ENCODE assay signal across 8 cellular contexts in the genomic region with DNA sequence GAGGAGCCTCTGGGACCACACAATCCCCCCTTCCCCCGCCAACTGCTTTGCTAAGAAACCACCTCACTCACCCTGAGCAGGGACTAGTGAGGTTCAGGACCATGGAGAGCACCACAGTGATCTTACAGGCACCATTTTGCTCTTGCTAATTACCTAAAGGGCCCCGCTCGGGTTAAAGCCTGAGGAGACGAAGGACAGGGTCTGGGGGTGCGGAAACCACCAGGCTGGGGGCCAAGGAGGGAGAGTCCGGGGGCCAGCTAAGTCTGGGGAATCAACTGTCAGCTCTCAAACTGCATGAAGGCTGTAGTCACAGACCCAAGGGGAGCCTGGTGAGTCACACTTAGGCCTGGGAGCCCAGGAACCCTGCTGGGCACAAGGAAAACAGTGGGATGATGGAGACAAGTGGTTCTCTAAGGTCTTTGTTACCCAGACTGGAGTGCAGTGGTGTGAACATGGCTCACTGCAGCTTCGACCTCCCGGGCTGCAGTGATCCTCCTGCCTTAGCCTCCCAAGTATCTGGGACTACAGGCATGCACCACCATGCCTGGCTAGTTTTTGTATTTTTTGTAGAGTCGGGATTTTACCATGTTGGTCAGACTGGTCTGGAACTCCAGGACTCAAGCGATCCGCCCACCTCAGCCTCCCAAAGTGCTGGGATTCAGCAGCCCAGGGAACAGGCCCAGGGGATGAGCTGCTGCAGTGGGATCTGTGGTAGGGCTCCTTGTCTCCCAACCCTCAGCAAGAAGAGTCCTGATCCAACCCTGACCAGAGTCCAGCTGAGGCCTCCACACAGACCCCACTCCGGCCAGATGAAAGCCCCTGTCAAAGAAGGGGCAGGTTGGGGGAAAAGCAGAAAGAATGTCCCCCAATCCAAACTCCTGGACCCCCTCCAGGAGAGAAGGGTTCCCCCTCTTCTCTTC.
DNase-seq lines count a peak whose midpoint lies in the region; ATAC-seq, FAIRE-seq and TF ChIP-seq lines count a peak whose summit lies in the region.

No MANE protein-coding gene starts in this region.

- 53 to 63% methylated on average over 5 to 12 of the region's 12 CpGs for WGBS in upper lobe of left lung, 2 donors

- ATAC-seq in upper lobe of left lung (ENCODE audit: low FRiP score in 2 of 2): peak; percentile 25 to 35
- ATAC-seq in GM21528 (IDR thresholded peaks at IDR 0.05; ENCODE audit: low FRiP score, unreplicated experiment): no peak
- no peak for ATAC-seq in HG03097 (IDR thresholded peaks at IDR 0.05; ENCODE audit: low FRiP score, unreplicated experiment)

- H2AFZ ChIP-seq in keratinocyte (ENCODE audit: control insufficient read depth, low read length): no peak overlapping the region

- H3K27me3 ChIP-seq in keratinocyte (ENCODE audit: control insufficient read depth, extremely low read depth, insufficient read depth, low read length) (peaks cover 9% of the 10 kb centered on the region), upper lobe of left lung (no peaks in the 10 kb centered on the region)

- no peak overlapping the region for H3K4me2 ChIP-seq in keratinocyte (ENCODE audit: control insufficient read depth, extremely low read depth, insufficient read depth, low read depth, low read length)

- H3K27ac ChIP-seq in keratinocyte (ENCODE audit: control insufficient read depth, insufficient read depth, low read length): no peak overlapping the region
- no peak overlapping the region for H3K27ac ChIP-seq in upper lobe of left lung

- no peaks in the 10 kb centered on the region for H3K79me2 ChIP-seq in keratinocyte (ENCODE audit: control insufficient read depth, insufficient read depth, low read length)

- DNase-seq in NCI-H146 (lab: John Stamatoyannopoulos, UW) (peak; percentile 19), NCI-H146 treated with DMSO at 0.1 percent for 48 hours (lab: John Stamatoyannopoulos, UW; ENCODE audit: unreplicated experiment) (no peak), NCI-H460 (ENCODE audit: extremely low read depth, low read depth) (peak; percentile 66), amniotic epithelial cell (ENCODE audit: low read depth) (peak; percentile 74), keratinocyte (ENCODE audit: low read depth, low spot score) (peak; percentile 15), upper lobe of left lung (no peak)

- TF ChIP-seq POLR2A in upper lobe of left lung (IDR thresholded peaks at IDR 0.05): no peak

- H4K20me1 ChIP-seq in keratinocyte (ENCODE audit: control insufficient read depth, extremely low read depth, insufficient read depth, low read length): no peaks in the 10 kb centered on the region

- H3K4me3 ChIP-seq in keratinocyte (ENCODE audit: control insufficient read depth in 2 of 3, extremely low read depth in 1 of 3, insufficient read depth in 2 of 3, low read depth in 1 of 3, low read length in 3 of 3) (no peak overlapping the region), upper lobe of left lung (no peak overlapping the region)

- no peaks in the 10 kb centered on the region for H3K36me3 ChIP-seq in keratinocyte (ENCODE audit: control insufficient read depth in 2 of 2, extremely low read depth in 1 of 2, insufficient read depth in 2 of 2, low read length in 2 of 2)
- H3K36me3 ChIP-seq in upper lobe of left lung: no peaks in the 10 kb centered on the region

- H3K9ac ChIP-seq in keratinocyte (ENCODE audit: control insufficient read depth, extremely low read depth, insufficient read depth, low read length): no peak overlapping the region

- H3K9me3 ChIP-seq in keratinocyte (ENCODE audit: control insufficient read depth, low read depth, low read length) (no peaks in the 10 kb centered on the region), upper lobe of left lung (no peaks in the 10 kb centered on the region)

- TF ChIP-seq CTCF in keratinocyte (optimal IDR thresholded peaks at IDR 0.05 in 1 of 3, IDR thresholded peaks at IDR 0.05 in 1 of 3, conservative IDR thresholded peaks at IDR 0.05 in 1 of 3; ENCODE audit: extremely low read depth in 1 of 3, insufficient read depth in 2 of 3, low read length in 3 of 3): no peak
- TF ChIP-seq CTCF in upper lobe of left lung (IDR thresholded peaks at IDR 0.05): no peak

- dilution Hi-C loops in keratinocyte (cut with MboI; ENCODE audit: extremely low pct_ligation_motif_present, low sequenced_read_pairs): no loop called here

- H3K9me1 ChIP-seq in keratinocyte (ENCODE audit: control insufficient read depth, extremely low read depth, insufficient read depth, low read length): no peaks in the 10 kb centered on the region

- peak; percentile 69 for FAIRE-seq in keratinocyte (lab: Jason Lieb, UNC)

- no peaks in the 10 kb centered on the region for H3K4me1 ChIP-seq in keratinocyte (ENCODE audit: control insufficient read depth, extremely low read depth, insufficient read depth, low read length)
- H3K4me1 ChIP-seq in upper lobe of left lung: peaks cover 0 to 3% (median 2%) of the 10 kb centered on the region in 4 donors

- no peak for TF ChIP-seq EP300 in upper lobe of left lung (IDR thresholded peaks at IDR 0.05)

Comparison
In these comparisons a context has a peak if more than half of its experiments do, and no peak if none do; other contexts are left out.
1. DNase-seq: peak in NCI-H146 (single experiment), NCI-H460 (single experiment), amniotic epithelial cell (single experiment) and keratinocyte (single experiment); none in NCI-H146 treated with DMSO at 0.1 percent for 48 hours (single experiment) and upper lobe of left lung (0 of 2).
2. ATAC-seq: peak in upper lobe of left lung (2 of 2); none in GM21528 (single experiment) and HG03097 (single experiment).